ENCODE assay signal across 8 cellular contexts in genomic region chr12:68331869-68332725, GRCh38. TPM values are rescaled to one million over a fixed set of nuclear protein-coding genes. Genes with fewer than 3 reads are reported as not detected.
DNase-seq lines count a peak whose midpoint lies in the region; ATAC-seq lines count a peak whose summit lies in the region.

A gene with protein sequence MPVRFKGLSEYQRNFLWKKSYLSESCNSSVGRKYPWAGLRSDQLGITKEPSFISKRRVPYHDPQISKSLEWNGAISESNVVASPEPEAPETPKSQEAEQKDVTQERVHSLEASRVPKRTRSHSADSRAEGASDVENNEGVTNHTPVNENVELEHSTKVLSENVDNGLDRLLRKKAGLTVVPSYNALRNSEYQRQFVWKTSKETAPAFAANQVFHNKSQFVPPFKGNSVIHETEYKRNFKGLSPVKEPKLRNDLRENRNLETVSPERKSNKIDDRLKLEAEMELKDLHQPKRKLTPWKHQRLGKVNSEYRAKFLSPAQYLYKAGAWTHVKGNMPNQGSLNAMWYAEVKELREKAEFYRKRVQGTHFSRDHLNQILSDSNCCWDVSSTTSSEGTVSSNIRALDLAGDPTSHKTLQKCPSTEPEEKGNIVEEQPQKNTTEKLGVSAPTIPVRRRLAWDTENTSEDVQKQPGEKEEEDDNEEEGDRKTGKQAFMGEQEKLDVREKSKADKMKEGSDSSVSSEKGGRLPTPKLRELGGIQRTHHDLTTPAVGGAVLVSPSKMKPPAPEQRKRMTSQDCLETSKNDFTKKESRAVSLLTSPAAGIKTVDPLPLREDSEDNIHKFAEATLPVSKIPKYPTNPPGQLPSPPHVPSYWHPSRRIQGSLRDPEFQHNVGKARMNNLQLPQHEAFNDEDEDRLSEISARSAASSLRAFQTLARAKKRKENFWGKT (minus strand): TSS chr12:68332362. CDS start chr12:68332245, 117 bp downstream.

- H3K4me2 ChIP-seq in mesenchymal stem cell (ENCODE audit: low read length, poor library complexity, severe bottlenecking), result peak within 1 kb of the TSS; percentile 96

- H3K18ac ChIP-seq in mesenchymal stem cell (ENCODE audit: low read depth in 1 of 2, low read length in 2 of 2), result peak within 1 kb of the TSS; percentile 88 to 94

- peaks cover 39 to 55% (median 43%) of the 10 kb centered on the region in 3 donors for H3K4me1 Mint-ChIP-seq in CD8-positive, alpha-beta memory T cell

- H3K4me3 Mint-ChIP-seq in CD8-positive, alpha-beta memory T cell, result peak within 1 kb of the TSS; percentile 90 to 95 (median 90)

- H3K79me1 ChIP-seq in mesenchymal stem cell (replicated peaks; ENCODE audit: low read length, poor library complexity, severe bottlenecking), result peaks cover 22% of the 10 kb centered on the region

- H3K4ac ChIP-seq in mesenchymal stem cell (ENCODE audit: low read depth in 1 of 2, low read length in 2 of 2), result peak within 1 kb of the TSS in 1 of 2 experiments; percentile 75

- no peak within 1 kb of the TSS for H2AK5ac ChIP-seq in mesenchymal stem cell (ENCODE audit: low read length, severe bottlenecking)

- POLR2A ChIA-PET in CD8-positive, alpha-beta memory T cell (lab: Charles Lee), result interaction anchor here (0.6 to 1.9 kb wide), 4 partner anchors 13 to 499 kb away, joined by 3 to 10 read pairs (median 3); partner anchors contain the start of genes MDM2 and RAP1B

- H3K36me3 Mint-ChIP-seq in CD8-positive, alpha-beta memory T cell, result peaks cover 0 to 29% (median 10%) of the 10 kb centered on the region in 3 donors

- no peak within 1 kb of the TSS for H2BK120ac ChIP-seq in mesenchymal stem cell (ENCODE audit: low read depth, low read length)

- no peaks in the 10 kb centered on the region for H3K9me3 Mint-ChIP-seq in CD8-positive, alpha-beta memory T cell

- no peak within 1 kb of the TSS for H3K14ac ChIP-seq in mesenchymal stem cell (ENCODE audit: low read length in 2 of 2)

- ATAC-seq in GM21360 (IDR thresholded peaks at IDR 0.05; ENCODE audit: unreplicated experiment), result peak; percentile 98

- H2BK5ac ChIP-seq in mesenchymal stem cell (ENCODE audit: low read depth, low read length, poor library complexity, severe bottlenecking), result no peak within 1 kb of the TSS

- peak within 1 kb of the TSS; percentile 42 to 91 (median 87) for H3K27ac Mint-ChIP-seq in CD8-positive, alpha-beta memory T cell

- H4K91ac ChIP-seq in mesenchymal stem cell (ENCODE audit: low read length), result peak within 1 kb of the TSS; percentile 73

- H2BK15ac ChIP-seq in mesenchymal stem cell (ENCODE audit: low read depth, poor library complexity, severe bottlenecking), result peak within 1 kb of the TSS; percentile 84

- CTCF ChIA-PET in CD8-positive, alpha-beta memory T cell (lab: Charles Lee), result interaction anchor here (0.6 to 2.4 kb wide), 4 partner anchors 10 to 345 kb away, joined by 3 to 12 read pairs (median 3); no protein-coding TSS in a partner anchor

- no peaks in the 10 kb centered on the region for H3K36me3 ChIP-seq in CD8-positive, alpha-beta memory T cell (ENCODE audit: insufficient read depth, low read length)
- H3K36me3 ChIP-seq in endocrine pancreas (ENCODE audit: control insufficient read depth, insufficient read depth, low read length) (no peaks in the 10 kb centered on the region), mesenchymal stem cell (ENCODE audit: control insufficient read depth in 1 of 2, insufficient read depth in 2 of 2, low read depth in 1 of 2, low read length in 2 of 2) (peaks cover 0 to 16% of the 10 kb centered on the region in 2 experiments)

- peaks cover 0 to 13% of the 10 kb centered on the region in 2 donors for H3K27me3 Mint-ChIP-seq in CD8-positive, alpha-beta memory T cell

- H4K8ac ChIP-seq in mesenchymal stem cell (ENCODE audit: low read length), result peak within 1 kb of the TSS; percentile 99

- peaks cover 26% of the 10 kb centered on the region for H3K4me1 ChIP-seq in CD8-positive, alpha-beta memory T cell (ENCODE audit: insufficient read depth, low read length)
- H3K4me1 ChIP-seq in endocrine pancreas (ENCODE audit: control insufficient read depth, insufficient read depth, low read length) (peaks cover 4% of the 10 kb centered on the region), mesenchymal stem cell (ENCODE audit: control insufficient read depth, insufficient read depth, low read depth, low read length) (peaks cover 2% of the 10 kb centered on the region)

- DNase-seq in CD8-positive, alpha-beta memory T cell, result peak; percentile 95 to 97 (median 97)
- DNase-seq in HT1080 (ENCODE audit: low read depth) (peak; percentile 97), NOMO-1 treated with DMSO at 0.1 percent for 48 hours (lab: John Stamatoyannopoulos, UW; ENCODE audit: unreplicated experiment) (peak; percentile 98), mesenchymal stem cell (peak; percentile 99)
- DNase-seq in activated CD8-positive, alpha-beta memory T cell treated with anti-CD3 and anti-CD28 coated beads for 4 hours (ENCODE audit: low read depth in 2 of 2), result peak; percentile 92 to 93
- peak; percentile 93 for DNase-seq in stimulated activated CD8-positive, alpha-beta memory T cell treated with anti-CD3 and anti-CD28 coated beads, Interleukin-12 subunit alpha, Interleukin-12 subunit beta, amount 100 ng/mL, for 4 hours (ENCODE audit: low read depth)

- peak within 1 kb of the TSS in 1 of 2 experiments; percentile 78 for H2BK12ac ChIP-seq in mesenchymal stem cell (ENCODE audit: low read length in 2 of 2)

- peak within 1 kb of the TSS in 1 of 2 experiments; percentile 96 for H3K23ac ChIP-seq in mesenchymal stem cell (ENCODE audit: low read length in 2 of 2)

- peak within 1 kb of the TSS; percentile 88 for H2AFZ ChIP-seq in mesenchymal stem cell (ENCODE audit: low read depth, low read length)

- peak within 1 kb of the TSS; percentile 83 for H3K4me3 ChIP-seq in CD8-positive, alpha-beta memory T cell (ENCODE audit: low read length)
- H3K4me3 ChIP-seq in endocrine pancreas (ENCODE audit: control insufficient read depth, insufficient read depth, low read length) (peak within 1 kb of the TSS; percentile 78), mesenchymal stem cell (ENCODE audit: insufficient read depth in 1 of 2, low read depth in 1 of 2, low read length in 2 of 2) (peak within 1 kb of the TSS; percentile 84 to 95)

- 1% methylated on average over 56 of the region's 59 CpGs for WGBS in mesenchymal stem cell

- peak within 1 kb of the TSS; percentile 52 for H3K27ac ChIP-seq in CD8-positive, alpha-beta memory T cell (ENCODE audit: low read depth, low read length)
- no peak within 1 kb of the TSS for H3K27ac ChIP-seq in mesenchymal stem cell (ENCODE audit: low read length, poor library complexity, severe bottlenecking)

- no peaks in the 10 kb centered on the region for H3K9me3 ChIP-seq in CD8-positive, alpha-beta memory T cell (ENCODE audit: low read length)
- H3K9me3 ChIP-seq in endocrine pancreas (ENCODE audit: control insufficient read depth, low read length), result no peaks in the 10 kb centered on the region
- no peaks in the 10 kb centered on the region for H3K9me3 ChIP-seq in mesenchymal stem cell (ENCODE audit: control insufficient read depth, low read length)

- H3K27me3 ChIP-seq in CD8-positive, alpha-beta memory T cell (ENCODE audit: insufficient read depth, low read length, poor library complexity, severe bottlenecking), result no peaks in the 10 kb centered on the region
- H3K27me3 ChIP-seq in endocrine pancreas (ENCODE audit: control insufficient read depth, insufficient read depth, low read length), result no peaks in the 10 kb centered on the region
- peaks cover 0 to 5% of the 10 kb centered on the region in 2 experiments for H3K27me3 ChIP-seq in mesenchymal stem cell (ENCODE audit: control insufficient read depth in 1 of 2, insufficient read depth in 1 of 2, low read length in 2 of 2)

- H3K9ac ChIP-seq in endocrine pancreas (ENCODE audit: control insufficient read depth, insufficient read depth, low read length) (peak within 1 kb of the TSS; percentile 85), mesenchymal stem cell (ENCODE audit: low read length) (peak within 1 kb of the TSS; percentile 85)

RNA-seq across cellular contexts. Expression of the gene that starts here (rescaled TPM):
- 10 to 100 TPM; 23.6 to 25.3 TPM for total RNA-seq in CD8-positive, alpha-beta memory T cell
- 15.7 TPM for polyA plus RNA-seq in CD8-positive, alpha-beta memory T cell
- 6.7 and 9.0 TPM in 2 replicates for total RNA-seq in HT1080 (2014; rRNA removed; shearing (Covaris generic))
- 5.6 and 6.9 TPM in 2 replicates for polyA plus RNA-seq in HT1080 (2015; cell fraction: cytosol; rRNA removed)
- polyA plus RNA-seq in HT1080 (2015; cell fraction: nucleus; rRNA removed), result 31.4 and 35.5 TPM in 2 replicates
- polyA plus RNA-seq in mesenchymal stem cell (2013, experiment 1 of 2), result 4.2 TPM
- polyA plus RNA-seq in mesenchymal stem cell (2013, experiment 2 of 2), result 4.4 TPM
